8 cellular contexts compared by ENCODE assay signal in the genomic region with DNA sequence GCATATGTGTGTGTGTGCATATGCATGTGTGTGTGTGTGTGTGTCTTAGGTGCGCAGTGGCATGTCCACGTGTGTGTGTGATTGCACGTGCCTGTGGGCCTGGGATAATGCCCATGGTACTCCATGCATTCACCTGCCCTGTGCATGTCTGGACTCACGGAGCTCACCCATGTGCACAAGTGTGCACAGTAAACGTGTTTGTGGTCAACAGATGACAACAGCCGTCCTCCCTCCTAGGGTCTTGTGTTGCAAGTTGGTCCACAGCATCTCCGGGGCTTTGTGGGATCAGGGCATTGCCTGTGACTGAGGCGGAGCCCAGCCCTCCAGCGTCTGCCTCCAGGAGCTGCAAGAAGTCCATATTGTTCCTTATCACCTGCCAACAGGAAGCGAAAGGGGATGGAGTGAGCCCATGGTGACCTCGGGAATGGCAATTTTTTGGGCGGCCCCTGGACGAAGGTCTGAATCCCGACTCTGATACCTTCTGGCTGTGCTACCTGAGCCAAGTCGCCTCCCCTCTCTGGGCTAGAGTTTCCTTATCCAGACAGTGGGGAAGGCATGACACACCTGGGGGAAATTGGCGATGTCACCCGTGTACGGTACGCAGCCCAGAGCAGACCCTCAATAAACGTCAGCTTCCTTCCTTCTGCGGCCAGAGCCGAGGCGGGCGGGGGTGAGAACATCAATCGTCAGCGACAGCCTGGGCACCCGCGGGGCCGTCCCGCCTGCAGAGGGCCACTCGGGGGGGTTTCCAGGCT. TPM values are rescaled to one million over a fixed set of nuclear protein-coding genes. Genes with fewer than 3 reads are reported as not detected.
DNase-seq lines count a peak whose midpoint lies in the region; ATAC-seq and TF ChIP-seq lines count a peak whose summit lies in the region.

No MANE protein-coding gene starts in this region.

- TF ChIP-seq CTCF in HFFc6 (IDR thresholded peaks at IDR 0.05) = no peak
- TF ChIP-seq CTCF in MCF 10A (IDR thresholded peaks at IDR 0.05; ENCODE audit: unreplicated experiment) = no peak

- H3K4me1 Mint-ChIP-seq in HFFc6 (ENCODE audit: low read depth) (no peaks in the 10 kb centered on the region), MCF 10A (ENCODE audit: insufficient read depth, unreplicated experiment) (peaks cover 5% of the 10 kb centered on the region)

- POLR2A ChIA-PET in MCF 10A (lab: Yijun Ruan, JAX) = interaction anchor here (0.9 kb wide), 1 partner anchor 11 kb away, joined by 3 read pairs; no protein-coding TSS in a partner anchor

- H3K27me3 Mint-ChIP-seq in HFFc6 (ENCODE audit: insufficient read depth) (peaks cover 11% of the 10 kb centered on the region), MCF 10A (ENCODE audit: insufficient read depth, unreplicated experiment) (peaks cover 8% of the 10 kb centered on the region)

- H3K27ac Mint-ChIP-seq in HFFc6 (no peak overlapping the region), MCF 10A (ENCODE audit: low read depth, unreplicated experiment) (no peak overlapping the region)

- peaks cover 20% of the 10 kb centered on the region for H3K36me3 Mint-ChIP-seq in HFFc6 (ENCODE audit: low read depth)
- no peaks in the 10 kb centered on the region for H3K36me3 Mint-ChIP-seq in MCF 10A (ENCODE audit: insufficient read depth, unreplicated experiment)

- CTCF ChIA-PET in MCF 10A (lab: Yijun Ruan, JAX) = interaction anchor here (0.6 to 1.9 kb wide), 3 partner anchors 82 to 451 kb away, joined by 3 to 8 read pairs (median 7); no protein-coding TSS in a partner anchor

- peak; percentile 53 for ATAC-seq in GM19397 (IDR thresholded peaks at IDR 0.05; ENCODE audit: unreplicated experiment)

- H3K4me3 Mint-ChIP-seq in HFFc6 (no peak overlapping the region), MCF 10A (ENCODE audit: unreplicated experiment) (no peak overlapping the region)

- H3K9me3 Mint-ChIP-seq in HFFc6 (peaks cover 7% of the 10 kb centered on the region), MCF 10A (ENCODE audit: unreplicated experiment) (no peaks in the 10 kb centered on the region)

- DNase-seq in NK-92 (lab: John Stamatoyannopoulos, UW; ENCODE audit: unreplicated experiment) = peak; percentile 24
- DNase-seq in activated naive CD4-positive, alpha-beta T cell treated with anti-CD3 and anti-CD28 coated beads, Interleukin-2, amount 50 U/mL, for 16 hours = peak; percentile 45
- peak; percentile 44 to 50 (median 48) for DNase-seq in stimulated activated CD4-positive, alpha-beta T cell treated with anti-CD3 and anti-CD28 coated beads, TNF-alpha, amount 100 ng/mL, for 1 hour (ENCODE audit: low read depth in 3 of 3, low spot score in 1 of 3)
- DNase-seq in midbrain (lab: John Stamatoyannopoulos, UW) = no peak
- DNase-seq in HFFc6 = no peak
- no peak for DNase-seq in cortex of kidney (lab: John Stamatoyannopoulos, UW)
- no peak for DNase-seq in MCF 10A (ENCODE audit: unreplicated experiment)

- intact Hi-C loops in MCF 10A (cut with micrococcal nuclease) = no loop called here

- BruUV-seq in MCF 10A (replicated peaks; lab: Mats Ljungman, UMichigan) = no TSS peak

RNA-seq across cellular contexts. Expression of a gene that starts 47.6 kb away (rescaled TPM):
- 1 to 10 TPM in 5 of 6 experiments, under 1 TPM in 1; 0.96 to 1.8 (median 1.2) TPM for total RNA-seq in HFFc6 (2021; fragmentation: NEBNext Ultra II Directional; extraction: Animal tissue kit (Norgen Biotek cat#: 25700))
- total RNA-seq in MCF 10A (2022) = 0.15 and 0.21 TPM in 2 replicates

Comparison
In these comparisons a context has a peak if more than half of its experiments do, and no peak if none do; other contexts are left out.
1. DNase-seq: peak in NK-92 (single experiment), activated naive CD4-positive, alpha-beta T cell treated with anti-CD3 and anti-CD28 coated beads, Interleukin-2, amount 50 U/mL, for 16 hours (single experiment) and stimulated activated CD4-positive, alpha-beta T cell treated with anti-CD3 and anti-CD28 coated beads, TNF-alpha, amount 100 ng/mL, for 1 hour (3 of 3); none in midbrain (single experiment), HFFc6 (single experiment), cortex of kidney (single experiment) and MCF 10A (single experiment).